Comparison of ENCODE assay signal across 15 cellular contexts in the genomic region with DNA sequence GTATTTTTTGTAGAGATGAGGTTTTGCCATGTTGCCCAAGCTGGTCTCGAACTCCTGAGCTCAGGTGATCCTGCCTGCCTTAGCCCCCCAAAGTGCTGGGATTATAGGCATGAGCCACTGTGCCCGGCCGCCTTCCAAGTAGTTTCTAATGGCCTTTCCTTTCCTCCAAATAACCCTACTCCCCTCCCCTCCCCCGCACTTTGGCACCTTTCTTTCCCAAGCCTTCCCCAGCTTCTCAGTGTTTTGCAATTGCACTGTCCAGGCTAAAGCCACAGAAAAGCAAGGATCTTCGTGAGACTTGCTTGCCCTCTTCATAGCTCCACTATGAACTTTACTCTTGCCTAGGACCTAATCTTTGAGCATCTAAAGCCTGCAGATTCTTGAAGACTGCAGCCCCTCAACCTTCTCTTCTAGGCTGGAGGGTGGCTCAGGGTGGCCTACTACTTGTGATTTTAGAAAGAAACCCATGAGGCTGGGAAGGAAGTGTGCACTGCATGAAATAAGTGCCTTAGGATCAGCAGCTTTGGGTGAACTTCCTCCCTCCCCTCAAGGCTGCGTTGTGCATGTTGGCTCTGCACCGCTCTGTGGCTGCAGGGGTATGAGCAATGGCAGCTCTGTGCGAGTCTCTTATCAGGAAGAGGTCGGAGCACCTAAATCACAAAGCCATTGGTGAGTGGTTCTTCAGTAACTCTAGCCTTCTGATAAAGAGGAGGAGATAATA.
DNase-seq lines count a peak whose midpoint lies in the region; ATAC-seq, FAIRE-seq and TF ChIP-seq lines count a peak whose summit lies in the region.
"Had no signal": no experiment of that assay in that cellular context is flagged by ENCODE, and none has a peak within 500 bp of the region (broad histone marks: within the 10 kb centered on the region; RNA-seq: fewer than 3 reads in every experiment).

No MANE protein-coding gene starts in this region.

- no peak overlapping the region for H2AFZ ChIP-seq in neural progenitor cell (replicated peaks)

- no peak for TF ChIP-seq CTCF in NB4 (IDR thresholded peaks at IDR 0.05; ENCODE audit: low read depth, low read length)
- TF ChIP-seq CTCF in fibroblast of the aortic adventitia (IDR thresholded peaks at IDR 0.05; ENCODE audit: insufficient read depth, low read length): no peak
- TF ChIP-seq CTCF in neural progenitor cell (IDR thresholded peaks at IDR 0.05): no peak
- no peak for TF ChIP-seq CTCF in kidney (IDR thresholded peaks at IDR 0.05; ENCODE audit: borderline replicate concordance, extremely low read depth, insufficient read depth)

- H3K79me2 ChIP-seq in neural progenitor cell (ENCODE audit: low read depth): no peaks in the 10 kb centered on the region

- H3K4me1 Mint-ChIP-seq in neural progenitor cell: peaks cover 17% of the 10 kb centered on the region

- peak overlapping the region; percentile 42 for H3K27ac Mint-ChIP-seq in neural progenitor cell

- DNase-seq in AG20443 (ENCODE audit: low spot score) (peak; percentile 36), NB4 (ENCODE audit: low read depth) (peak; percentile 84), fibroblast of the aortic adventitia (ENCODE audit: low read depth) (peak; percentile 32), neural progenitor cell (ENCODE audit: low spot score) (no peak), kidney (no peak), COLO829 (ENCODE audit: low spot score) (no peak)
- DNase-seq: activated CD4-positive, CD25-positive, alpha-beta regulatory T cell treated with anti-CD3 and anti-CD28 coated beads, Interleukin-2, amount 50 U/mL, for 72 hours; DMS79; Karpas-422; left colon; NCI-H2107; NK-92 treated with Interleukin-12 subunit alpha and Interleukin-12 subunit beta, amount 100 ng/mL, for 24 hours had no signal

- no peak overlapping the region for H3K9ac ChIP-seq in neural progenitor cell
- no peak overlapping the region for H3K9ac ChIP-seq in kidney (ENCODE audit: low read length in 2 of 2)

- H3K36me3 ChIP-seq in neural progenitor cell (no peaks in the 10 kb centered on the region), kidney (ENCODE audit: control insufficient read depth in 1 of 2, insufficient read depth in 2 of 2, low read length in 2 of 2) (peaks cover 0 to 3% of the 10 kb centered on the region in 2 donors)

- H3K9me3 ChIP-seq in neural progenitor cell (ENCODE audit: low read depth) (no peaks in the 10 kb centered on the region), kidney (ENCODE audit: control insufficient read depth in 1 of 2, low read length in 2 of 2) (no peaks in the 10 kb centered on the region)

- H3K4me3 ChIP-seq in NB4 (ENCODE audit: low read depth, low read length) (peak overlapping the region; percentile 4), fibroblast of the aortic adventitia (ENCODE audit: low read depth, low read length) (no peak overlapping the region), neural progenitor cell (no peak overlapping the region), kidney (ENCODE audit: low read length in 2 of 2) (no peak overlapping the region)

- H3F3A ChIP-seq in neural progenitor cell (ENCODE audit: low read depth): peaks cover 13% of the 10 kb centered on the region

- peaks cover 7% of the 10 kb centered on the region for H3K36me3 Mint-ChIP-seq in neural progenitor cell

- H3K4me3 Mint-ChIP-seq in neural progenitor cell: no peak overlapping the region

- ATAC-seq in GM18505 (IDR thresholded peaks at IDR 0.05; ENCODE audit: unreplicated experiment): no peak
- no peak for ATAC-seq in HG03520 (IDR thresholded peaks at IDR 0.05; ENCODE audit: unreplicated experiment)

- no peak overlapping the region for H3K27ac ChIP-seq in neural progenitor cell
- H3K27ac ChIP-seq in kidney (ENCODE audit: low read depth in 2 of 2, low read length in 2 of 2): no peak overlapping the region

- no peaks in the 10 kb centered on the region for H3K27me3 ChIP-seq in neural progenitor cell

- TF ChIP-seq POLR2A in NB4 (IDR thresholded peaks at IDR 0.05; ENCODE audit: extremely low read depth, insufficient read length): no peak
- TF ChIP-seq POLR2A in GM18505 (IDR thresholded peaks at IDR 0.05; ENCODE audit: borderline replicate concordance, extremely low read depth, insufficient read depth, insufficient read length): no peak

- peaks cover 8% of the 10 kb centered on the region for H3K27me3 Mint-ChIP-seq in neural progenitor cell (ENCODE audit: insufficient read depth, low read depth)

- H4K20me1 ChIP-seq in neural progenitor cell (ENCODE audit: low read depth): no peaks in the 10 kb centered on the region

- H3K4me1 ChIP-seq in neural progenitor cell (peaks cover 17% of the 10 kb centered on the region), kidney (ENCODE audit: control insufficient read depth in 1 of 2, insufficient read depth in 1 of 2, low read depth in 1 of 2, low read length in 2 of 2) (peaks cover 0 to 4% of the 10 kb centered on the region in 2 donors)

- H3K9me3 Mint-ChIP-seq in neural progenitor cell: no peaks in the 10 kb centered on the region

- intact Hi-C loops in kidney (cut with DNase I): no loop called here

- FAIRE-seq in kidney (lab: Jason Lieb, UNC): no peak
- FAIRE-seq: urothelium cell line had no signal

- no peak overlapping the region for H3K4me2 ChIP-seq in neural progenitor cell

Comparison
In these comparisons a context has a peak if more than half of its experiments do, and no peak if none do; other contexts are left out.
1. DNase-seq: peak in AG20443 (single experiment), NB4 (single experiment) and fibroblast of the aortic adventitia (single experiment); none in neural progenitor cell (single experiment), kidney (single experiment) and COLO829 (single experiment).